In genomic region chr1:52238887-52239707, GRCh38 we compare ENCODE assay signal across 16 cellular contexts.
DNase-seq lines count a peak whose midpoint lies in the region; ATAC-seq, FAIRE-seq and TF ChIP-seq lines count a peak whose summit lies in the region.
"Had no signal": no experiment of that assay in that cellular context is flagged by ENCODE, and none has a peak within 500 bp of the region (broad histone marks: within the 10 kb centered on the region; RNA-seq: fewer than 3 reads in every experiment).

No MANE protein-coding gene starts in this region.

- TF ChIP-seq CTCF in GM13977 (IDR thresholded peaks at IDR 0.05; ENCODE audit: extremely low read depth, insufficient read depth, missing control alignments): no peak
- no peak for TF ChIP-seq CTCF in HCT116 (IDR thresholded peaks at IDR 0.05 in 2 of 3, conservative IDR thresholded peaks at IDR 0.05 in 1 of 3; ENCODE audit: borderline replicate concordance in 1 of 3, insufficient read depth in 1 of 3, low read depth in 2 of 3, low read length in 2 of 3)
- no peak for TF ChIP-seq CTCF in RWPE2 (IDR thresholded peaks at IDR 0.05; ENCODE audit: poor library complexity, severe bottlenecking)
- TF ChIP-seq CTCF in keratinocyte (optimal IDR thresholded peaks at IDR 0.05 in 1 of 3, IDR thresholded peaks at IDR 0.05 in 1 of 3, conservative IDR thresholded peaks at IDR 0.05 in 1 of 3; ENCODE audit: extremely low read depth in 1 of 3, insufficient read depth in 2 of 3, low read length in 3 of 3): no peak
- no peak for TF ChIP-seq CTCF in esophagus squamous epithelium (IDR thresholded peaks at IDR 0.05)

- DNase-seq in GM13977 (ENCODE audit: low spot score) (peak; percentile 20), HCT116 (ENCODE audit: low read depth, low spot score) (no peak), RWPE2 (ENCODE audit: low spot score) (no peak), keratinocyte (ENCODE audit: low read depth, low spot score) (no peak), left lobe of liver (ENCODE audit: low spot score) (no peak), esophagus squamous epithelium (lab: John Stamatoyannopoulos, UW) (no peak)
- DNase-seq: activated CD4-positive, CD25-positive, alpha-beta regulatory T cell treated with anti-CD3 and anti-CD28 coated beads, Interleukin-2, amount 50 U/mL, for 72 hours; activated T-cell treated with anti-CD3 and anti-CD28 coated beads, Interleukin-2, amount 50 U/mL, for 48 hours; aorta; CD4-positive, alpha-beta memory T cell; effector memory CD4-positive, alpha-beta T cell; left ventricle myocardium inferior; NCI-H1417 treated with DMSO at 0.1 percent for 48 hours; testis had no signal

- H3K9ac ChIP-seq in HCT116 (ENCODE audit: low read length): no peak overlapping the region
- H3K9ac ChIP-seq in keratinocyte (ENCODE audit: control insufficient read depth, extremely low read depth, insufficient read depth, low read length): no peak overlapping the region

- WGBS in esophagus squamous epithelium, 2 donors: 89% methylated on average over 3 of the region's 3 CpGs

- no peak for FAIRE-seq in keratinocyte (lab: Jason Lieb, UNC)

- H3K79me2 ChIP-seq in HCT116 (ENCODE audit: insufficient read depth, low read length) (no peaks in the 10 kb centered on the region), keratinocyte (ENCODE audit: control insufficient read depth, insufficient read depth, low read length) (no peaks in the 10 kb centered on the region)

- intact Hi-C loops in HCT116 (cut with micrococcal nuclease) (no loop called here), esophagus squamous epithelium (cut with DNase I) (no loop called here)

- H3K4me3 ChIP-seq in HCT116 (replicated peaks in 1 of 2; ENCODE audit: low read depth in 1 of 2, low read length in 2 of 2): no peak overlapping the region
- no peak overlapping the region for H3K4me3 ChIP-seq in RWPE2 (ENCODE audit: severe bottlenecking)
- peak overlapping the region in 1 of 3 experiments; percentile 21 for H3K4me3 ChIP-seq in keratinocyte (ENCODE audit: control insufficient read depth in 2 of 3, extremely low read depth in 1 of 3, insufficient read depth in 2 of 3, low read depth in 1 of 3, low read length in 3 of 3)
- no peak overlapping the region for H3K4me3 ChIP-seq in esophagus squamous epithelium
- H3K4me3 ChIP-seq: left ventricle myocardium inferior, testis had no signal

- ATAC-seq in HCT116 (no peak), RWPE2 (ENCODE audit: low read depth) (no peak), left lobe of liver (no peak), GM18909 (IDR thresholded peaks at IDR 0.05; ENCODE audit: poor library complexity, unreplicated experiment) (no peak), HG03457 (IDR thresholded peaks at IDR 0.05; ENCODE audit: unreplicated experiment) (no peak)

- no TSS peak for BruUV-seq in HCT116 (replicated peaks; lab: Mats Ljungman, UMichigan)

- POLR2A ChIA-PET in HCT116 (lab: Charles Lee): no interaction called here

- RAD21 ChIA-PET in HCT116 (lab: Charles Lee; ENCODE audit: low non-redundant PET in 1 of 2, low total read pairs in 2 of 2, uncharacterized antibody in 2 of 2, unreplicated experiment in 2 of 2): no interaction called here

- H3K9me1 ChIP-seq in keratinocyte (ENCODE audit: control insufficient read depth, extremely low read depth, insufficient read depth, low read length): no peaks in the 10 kb centered on the region

- H3K27me3 ChIP-seq in HCT116 (ENCODE audit: insufficient read depth, low read length): no peaks in the 10 kb centered on the region
- no peaks in the 10 kb centered on the region for H3K27me3 ChIP-seq in RWPE2 (ENCODE audit: insufficient read depth, poor library complexity, severe bottlenecking)
- H3K27me3 ChIP-seq in keratinocyte (ENCODE audit: control insufficient read depth, extremely low read depth, insufficient read depth, low read length): no peaks in the 10 kb centered on the region
- no peaks in the 10 kb centered on the region for H3K27me3 ChIP-seq in esophagus squamous epithelium
- H3K27me3 ChIP-seq: testis had no signal

- in situ Hi-C loops in GM13977 (cut with MboI; ENCODE audit: low pct_unique_long_range_greater_than_20kb, low sequenced_read_pairs, unreplicated experiment): no loop called here

- no peak for TF ChIP-seq POLR2A in HCT116 (IDR thresholded peaks at IDR 0.05; ENCODE audit: borderline replicate concordance, extremely low read depth, insufficient read depth, insufficient read length)
- TF ChIP-seq POLR2A in esophagus squamous epithelium (IDR thresholded peaks at IDR 0.05): no peak

- H3K4me1 ChIP-seq in HCT116 (ENCODE audit: control insufficient read depth in 1 of 2, insufficient read depth in 2 of 2, low read length in 2 of 2): peaks cover 8 to 50% of the 10 kb centered on the region in 2 experiments; a peak in 3 of 4 replicates
- H3K4me1 ChIP-seq in RWPE2 (ENCODE audit: insufficient read depth, poor library complexity, severe bottlenecking): peaks cover 22% of the 10 kb centered on the region
- H3K4me1 ChIP-seq in keratinocyte (ENCODE audit: control insufficient read depth, extremely low read depth, insufficient read depth, low read length): peaks cover 43% of the 10 kb centered on the region
- no peaks in the 10 kb centered on the region for H3K4me1 ChIP-seq in esophagus squamous epithelium
- H3K4me1 ChIP-seq: left ventricle myocardium inferior, testis had no signal

- H3K27ac ChIP-seq in HCT116 (ENCODE audit: low read depth, low read length): no peak overlapping the region
- peak overlapping the region; percentile 33 for H3K27ac ChIP-seq in RWPE2 (ENCODE audit: poor library complexity, severe bottlenecking)
- H3K27ac ChIP-seq in keratinocyte (ENCODE audit: control insufficient read depth, insufficient read depth, low read length): peak overlapping the region; percentile 79
- H3K27ac ChIP-seq in esophagus squamous epithelium: no peak overlapping the region
- H3K27ac ChIP-seq: left ventricle myocardium inferior, testis had no signal

- H3K4me2 ChIP-seq in HCT116 (ENCODE audit: low read length) (0 out of 2 replicates have a peak overlapping the region, but pooled peaks have one; percentile 0), keratinocyte (ENCODE audit: control insufficient read depth, extremely low read depth, insufficient read depth, low read depth, low read length) (peak overlapping the region; percentile 75)

- dilution Hi-C loops in keratinocyte (cut with MboI; ENCODE audit: extremely low pct_ligation_motif_present, low sequenced_read_pairs): no loop called here

- no peaks in the 10 kb centered on the region for H3K36me3 ChIP-seq in HCT116 (ENCODE audit: control insufficient read depth in 1 of 2, insufficient read depth in 2 of 2, low read length in 2 of 2)
- peaks cover 13% of the 10 kb centered on the region for H3K36me3 ChIP-seq in RWPE2 (ENCODE audit: low read depth)
- H3K36me3 ChIP-seq in keratinocyte (ENCODE audit: control insufficient read depth in 2 of 2, extremely low read depth in 1 of 2, insufficient read depth in 2 of 2, low read length in 2 of 2): peaks cover 0 to 7% of the 10 kb centered on the region in 2 experiments
- peaks cover 0 to 15% (median 0%) of the 10 kb centered on the region in 3 donors for H3K36me3 ChIP-seq in esophagus squamous epithelium

- CTCF ChIA-PET in HCT116 (lab: Charles Lee): no interaction called here

- H4K20me1 ChIP-seq in HCT116 (ENCODE audit: insufficient read depth) (no peaks in the 10 kb centered on the region), keratinocyte (ENCODE audit: control insufficient read depth, extremely low read depth, insufficient read depth, low read length) (no peaks in the 10 kb centered on the region)

- H2AFZ ChIP-seq in HCT116 (ENCODE audit: low read depth, low read length, poor library complexity, severe bottlenecking) (no peak overlapping the region), keratinocyte (ENCODE audit: control insufficient read depth, low read length) (no peak overlapping the region)

- H3K9me3 ChIP-seq in HCT116 (ENCODE audit: control insufficient read depth in 1 of 2, insufficient read depth in 1 of 2, low read depth in 1 of 2, low read length in 2 of 2): no peaks in the 10 kb centered on the region
- no peaks in the 10 kb centered on the region for H3K9me3 ChIP-seq in RWPE2 (ENCODE audit: severe bottlenecking)
- no peaks in the 10 kb centered on the region for H3K9me3 ChIP-seq in keratinocyte (ENCODE audit: control insufficient read depth, low read depth, low read length)
- no peaks in the 10 kb centered on the region for H3K9me3 ChIP-seq in esophagus squamous epithelium
- H3K9me3 ChIP-seq: left ventricle myocardium inferior, testis had no signal

- no peak for TF ChIP-seq RAD21 in HCT116 (IDR thresholded peaks at IDR 0.05; ENCODE audit: low read depth)

- no peaks in the 10 kb centered on the region for H3K9me2 ChIP-seq in HCT116 (ENCODE audit: insufficient read depth)

TF ChIP-seq in HCT116, 20 proteins besides CTCF, POLR2A, EP300 and RAD21 (continues in another document):
- TF ChIP-seq EGR1 (IDR thresholded peaks at IDR 0.05; ENCODE audit: low read depth) (no peak), TCF7L2 (IDR thresholded peaks at IDR 0.05; ENCODE audit: borderline replicate concordance, extremely low read depth, insufficient read depth, insufficient read length) (no peak), YY1 (IDR thresholded peaks at IDR 0.05; ENCODE audit: extremely low read depth, insufficient replicate concordance, low read depth, low read length) (no peak)
- TF ChIP-seq, protein P1, sequence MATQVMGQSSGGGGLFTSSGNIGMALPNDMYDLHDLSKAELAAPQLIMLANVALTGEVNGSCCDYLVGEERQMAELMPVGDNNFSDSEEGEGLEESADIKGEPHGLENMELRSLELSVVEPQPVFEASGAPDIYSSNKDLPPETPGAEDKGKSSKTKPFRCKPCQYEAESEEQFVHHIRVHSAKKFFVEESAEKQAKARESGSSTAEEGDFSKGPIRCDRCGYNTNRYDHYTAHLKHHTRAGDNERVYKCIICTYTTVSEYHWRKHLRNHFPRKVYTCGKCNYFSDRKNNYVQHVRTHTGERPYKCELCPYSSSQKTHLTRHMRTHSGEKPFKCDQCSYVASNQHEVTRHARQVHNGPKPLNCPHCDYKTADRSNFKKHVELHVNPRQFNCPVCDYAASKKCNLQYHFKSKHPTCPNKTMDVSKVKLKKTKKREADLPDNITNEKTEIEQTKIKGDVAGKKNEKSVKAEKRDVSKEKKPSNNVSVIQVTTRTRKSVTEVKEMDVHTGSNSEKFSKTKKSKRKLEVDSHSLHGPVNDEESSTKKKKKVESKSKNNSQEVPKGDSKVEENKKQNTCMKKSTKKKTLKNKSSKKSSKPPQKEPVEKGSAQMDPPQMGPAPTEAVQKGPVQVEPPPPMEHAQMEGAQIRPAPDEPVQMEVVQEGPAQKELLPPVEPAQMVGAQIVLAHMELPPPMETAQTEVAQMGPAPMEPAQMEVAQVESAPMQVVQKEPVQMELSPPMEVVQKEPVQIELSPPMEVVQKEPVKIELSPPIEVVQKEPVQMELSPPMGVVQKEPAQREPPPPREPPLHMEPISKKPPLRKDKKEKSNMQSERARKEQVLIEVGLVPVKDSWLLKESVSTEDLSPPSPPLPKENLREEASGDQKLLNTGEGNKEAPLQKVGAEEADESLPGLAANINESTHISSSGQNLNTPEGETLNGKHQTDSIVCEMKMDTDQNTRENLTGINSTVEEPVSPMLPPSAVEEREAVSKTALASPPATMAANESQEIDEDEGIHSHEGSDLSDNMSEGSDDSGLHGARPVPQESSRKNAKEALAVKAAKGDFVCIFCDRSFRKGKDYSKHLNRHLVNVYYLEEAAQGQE (IDR thresholded peaks at IDR 0.05; ENCODE audit: low read depth): no peak

Comparison
In these comparisons a context has a peak if more than half of its experiments do, and no peak if none do; other contexts are left out.
1. H3K27ac ChIP-seq: peak in RWPE2 (single experiment) and keratinocyte (single experiment); none in HCT116 (single experiment) and esophagus squamous epithelium (0 of 4).